ENCODE assay signal across 8 cellular contexts in the genomic region with DNA sequence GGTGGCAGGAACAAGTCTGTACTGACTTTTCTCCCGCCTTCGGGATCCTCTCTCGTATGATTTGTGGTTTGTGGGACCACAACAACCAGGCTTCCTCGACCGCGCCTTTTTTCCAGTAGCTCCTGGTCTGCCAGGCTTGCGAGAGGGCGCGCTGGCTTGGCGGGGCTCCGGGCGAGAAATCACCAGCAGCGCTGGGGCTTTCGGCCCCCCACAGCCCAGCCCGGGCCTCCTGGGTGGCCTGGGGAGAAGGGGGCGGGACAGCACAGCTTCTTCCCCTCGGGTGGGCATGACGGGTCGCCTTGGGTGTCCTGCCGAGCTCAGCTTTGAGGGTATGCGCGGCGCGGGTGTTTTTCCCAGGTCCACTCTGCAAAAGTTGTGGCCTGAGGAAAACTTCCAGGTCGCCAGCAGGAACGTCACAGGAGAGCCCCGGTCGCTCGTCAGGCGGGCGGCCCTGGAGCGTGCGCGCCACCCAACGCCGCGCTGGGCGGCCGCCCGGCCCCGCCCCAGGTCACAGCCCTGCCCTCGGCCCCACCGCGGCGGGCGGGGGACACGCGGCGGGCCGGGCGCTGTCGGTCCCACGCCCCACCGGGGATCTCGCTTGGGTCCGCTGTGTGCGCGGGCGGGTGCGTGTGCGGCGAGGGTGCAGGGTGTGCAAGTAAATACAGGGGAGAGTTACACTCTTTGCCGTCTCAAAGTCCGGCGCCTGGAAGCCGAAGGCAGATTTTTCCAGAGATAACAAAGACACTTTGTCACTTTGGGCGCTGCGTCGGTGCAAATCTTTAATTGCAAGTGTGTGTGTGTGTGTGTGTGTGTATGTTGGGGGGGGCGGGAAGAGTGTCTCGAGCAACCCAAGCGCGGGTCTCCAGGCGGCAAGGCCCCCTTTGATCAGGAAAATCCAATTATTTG. TPM values are rescaled to one million over a fixed set of nuclear protein-coding genes. Genes with fewer than 3 reads are reported as not detected.
DNase-seq lines count a peak whose midpoint lies in the region; TF ChIP-seq lines count a peak whose summit lies in the region.

No MANE protein-coding gene starts in this region.

- H3K9me3 ChIP-seq in duodenal mucosa (ENCODE audit: control insufficient read depth in 1 of 2, low read length in 2 of 2): no peaks in the 10 kb centered on the region

- no peak for TF ChIP-seq CTCF in RWPE1 (conservative IDR thresholded peaks at IDR 0.05; ENCODE audit: low read depth)

- no peaks in the 10 kb centered on the region for H3K36me3 ChIP-seq in duodenal mucosa (ENCODE audit: control insufficient read depth in 1 of 2, insufficient read depth in 2 of 2, low read length in 2 of 2)

- CTCF ChIA-PET in RWPE1 (lab: Yijun Ruan, JAX): no interaction called here

- POLR2A ChIA-PET in RWPE1 (lab: Yijun Ruan, JAX; ENCODE audit: low non-redundant PET): no interaction called here

- H3K27ac ChIP-seq in RWPE1 (peak overlapping the region; percentile 26; the same call in 1 of the 2 replicates), duodenal mucosa (ENCODE audit: low read depth, low read length) (peak overlapping the region; percentile 42)

- peaks cover 33% of the 10 kb centered on the region in 2 donors for H3K27me3 ChIP-seq in duodenal mucosa (ENCODE audit: control insufficient read depth in 1 of 2, insufficient read depth in 2 of 2, low read length in 2 of 2)

- peak; percentile 33 for DNase-seq in stimulated activated CD4-positive, alpha-beta T cell treated with anti-CD3 and anti-CD28 coated beads, Interleukin-15, amount 100 ng/mL, for 24 hours
- no peak for DNase-seq in stimulated activated CD4-positive, alpha-beta T cell treated with anti-CD3 and anti-CD28 coated beads, Interleukin-1b, Interleukin-23, amount 100 ng/mL, for 48 hours
- peak; percentile 20 for DNase-seq in RWPE1 (ENCODE audit: low spot score)
- peak; percentile 36 for DNase-seq in mucosa of gallbladder (ENCODE audit: low spot score)
- DNase-seq in cerebellar cortex (ENCODE audit: low spot score): no peak
- no peak for DNase-seq in iPS-NIHi7 (ENCODE audit: extremely low spot score)
- DNase-seq in NCI-H1092 (lab: John Stamatoyannopoulos, UW): no peak

- H3K9ac ChIP-seq in duodenal mucosa (ENCODE audit: low read depth in 1 of 2, low read length in 2 of 2): peak overlapping the region; percentile 43 to 71

- peaks cover 0 to 16% of the 10 kb centered on the region in 2 donors for H3K4me1 ChIP-seq in duodenal mucosa (ENCODE audit: control insufficient read depth in 1 of 2, insufficient read depth in 2 of 2, low read length in 2 of 2)

- peak overlapping the region; percentile 69 to 73 for H3K4me3 ChIP-seq in duodenal mucosa (ENCODE audit: low read depth in 1 of 2, low read length in 2 of 2)

RNA-seq across cellular contexts. Expression of gene SP5, which starts 0.7 kb away (rescaled TPM):
- 1.8 TPM for total RNA-seq in mucosa of gallbladder

RNA-seq across cellular contexts. Expression of gene ERICH2, which starts 55.8 kb away (rescaled TPM):
- 0.86 TPM for total RNA-seq in mucosa of gallbladder

Comparison
In these comparisons a context has a peak if more than half of its experiments do, and no peak if none do; other contexts are left out.
1. DNase-seq: peak in stimulated activated CD4-positive, alpha-beta T cell treated with anti-CD3 and anti-CD28 coated beads, Interleukin-15, amount 100 ng/mL, for 24 hours (single experiment), RWPE1 (single experiment) and mucosa of gallbladder (single experiment); none in stimulated activated CD4-positive, alpha-beta T cell treated with anti-CD3 and anti-CD28 coated beads, Interleukin-1b, Interleukin-23, amount 100 ng/mL, for 48 hours (single experiment), cerebellar cortex (single experiment), iPS-NIHi7 (single experiment) and NCI-H1092 (single experiment).